Comparison of ENCODE assay signal across 8 cellular contexts in the genomic region with DNA sequence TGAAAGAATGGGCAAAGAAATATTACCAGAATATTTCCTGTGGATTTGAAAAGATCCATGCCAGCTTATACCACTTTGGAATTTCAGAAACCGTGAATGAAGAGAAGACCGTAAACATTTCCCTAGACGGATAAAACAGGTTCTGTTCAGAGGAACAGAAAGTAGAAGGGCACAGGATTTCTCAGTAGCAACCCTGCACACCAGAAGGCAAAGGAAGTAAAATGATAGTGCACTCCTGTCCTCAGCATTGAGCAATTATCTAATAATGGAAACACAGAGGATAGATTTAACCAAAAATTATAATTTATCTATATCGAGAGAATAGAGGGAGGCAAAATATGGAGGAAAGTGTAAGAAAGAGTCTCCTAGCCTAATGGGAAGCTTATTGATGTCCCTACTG.
DNase-seq lines count a peak whose midpoint lies in the region; ATAC-seq, FAIRE-seq and TF ChIP-seq lines count a peak whose summit lies in the region.

No MANE protein-coding gene starts in this region.

- no peak overlapping the region for H3K27ac Mint-ChIP-seq in activated T-cell treated with anti-CD3 and anti-CD28 coated beads, Interleukin-2, amount 50 U/mL, for 24 hours
- H3K27ac Mint-ChIP-seq in immature natural killer cell = peak overlapping the region in 3 of 6 donors; percentile 3 to 29 (median 16)

- H3K4me1 Mint-ChIP-seq in activated T-cell treated with anti-CD3 and anti-CD28 coated beads, Interleukin-2, amount 50 U/mL, for 24 hours (ENCODE audit: low read depth) = peaks cover 22% of the 10 kb centered on the region
- peaks cover 15 to 20% of the 10 kb centered on the region in 2 donors for H3K4me1 Mint-ChIP-seq in immature natural killer cell

- 28% methylated on average over 4 of the region's 4 CpGs for WGBS in suprapubic skin

- peaks cover 22% of the 10 kb centered on the region for H3K4me1 ChIP-seq in suprapubic skin

- no peak for TF ChIP-seq POLR2A in suprapubic skin (IDR thresholded peaks at IDR 0.05)

- no peaks in the 10 kb centered on the region for H3K9me3 ChIP-seq in suprapubic skin

- no peak for ATAC-seq in HG03159 (IDR thresholded peaks at IDR 0.05; ENCODE audit: unreplicated experiment)
- ATAC-seq in GM19397 (IDR thresholded peaks at IDR 0.05; ENCODE audit: unreplicated experiment) = no peak

- H3K27ac ChIP-seq in suprapubic skin = peak overlapping the region; percentile 30

- no peaks in the 10 kb centered on the region for H3K27me3 Mint-ChIP-seq in activated T-cell treated with anti-CD3 and anti-CD28 coated beads, Interleukin-2, amount 50 U/mL, for 24 hours
- peaks cover 2 to 3% (median 2%) of the 10 kb centered on the region in 3 donors for H3K27me3 Mint-ChIP-seq in immature natural killer cell (ENCODE audit: low read depth in 3 of 3)

- no peak for DNase-seq in activated T-cell treated with anti-CD3 and anti-CD28 coated beads, Interleukin-2, amount 50 U/mL, for 24 hours
- DNase-seq in activated T-cell treated with anti-CD3 and anti-CD28 coated beads for 4 hours (no peak), SKM-1 (lab: John Stamatoyannopoulos, UW; ENCODE audit: unreplicated experiment) (peak; percentile 12), immature natural killer cell (no peak), suprapubic skin (ENCODE audit: low spot score in 2 of 2) (no peak), GM19239 (ENCODE audit: insufficient read length, low spot score) (no peak)

- peaks cover 10% of the 10 kb centered on the region for H3K9me3 Mint-ChIP-seq in activated T-cell treated with anti-CD3 and anti-CD28 coated beads, Interleukin-2, amount 50 U/mL, for 24 hours
- H3K9me3 Mint-ChIP-seq in immature natural killer cell = peaks cover 0 to 5% (median 0%) of the 10 kb centered on the region in 6 donors

- no peaks in the 10 kb centered on the region for H3K36me3 ChIP-seq in suprapubic skin

- H3K27me3 ChIP-seq in suprapubic skin = no peaks in the 10 kb centered on the region

- no peak for TF ChIP-seq CTCF in suprapubic skin (IDR thresholded peaks at IDR 0.05)

- FAIRE-seq in GM19239 (lab: Jason Lieb, UNC) = no peak

- peak overlapping the region; percentile 22 for H3K4me3 ChIP-seq in suprapubic skin

- TF ChIP-seq EP300 in suprapubic skin (IDR thresholded peaks at IDR 0.05) = no peak

- peaks cover 2% of the 10 kb centered on the region for H3K36me3 Mint-ChIP-seq in activated T-cell treated with anti-CD3 and anti-CD28 coated beads, Interleukin-2, amount 50 U/mL, for 24 hours (ENCODE audit: low read depth)
- peaks cover 0 to 10% (median 0%) of the 10 kb centered on the region in 3 donors for H3K36me3 Mint-ChIP-seq in immature natural killer cell

- peak overlapping the region; percentile 2 for H3K4me3 Mint-ChIP-seq in activated T-cell treated with anti-CD3 and anti-CD28 coated beads, Interleukin-2, amount 50 U/mL, for 24 hours
- peak overlapping the region; percentile 23 to 76 (median 56) for H3K4me3 Mint-ChIP-seq in immature natural killer cell
